ENCODE assay signal across 19 cellular contexts in the genomic region with DNA sequence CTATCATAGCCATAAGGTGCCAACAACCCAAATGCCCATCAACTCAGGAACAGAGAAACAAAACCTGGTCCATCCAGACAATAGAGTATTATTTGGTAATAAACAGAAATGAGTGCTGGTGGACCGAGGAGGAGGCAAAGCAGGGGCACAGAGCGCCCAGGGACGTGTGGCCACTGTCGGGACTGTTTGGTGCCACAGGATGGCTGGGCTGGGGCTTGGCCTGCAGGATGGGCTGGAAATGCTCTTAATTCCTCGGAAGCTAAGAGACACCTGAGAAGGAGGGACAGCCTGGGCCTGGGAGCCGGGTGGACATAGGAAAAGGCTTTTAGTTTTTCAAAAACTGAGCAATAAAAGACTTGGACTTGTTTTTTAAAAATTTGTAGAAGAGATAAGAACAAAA.
DNase-seq lines count a peak whose midpoint lies in the region; ATAC-seq and TF ChIP-seq lines count a peak whose summit lies in the region.
"Had no signal": no experiment of that assay in that cellular context is flagged by ENCODE, and none has a peak within 500 bp of the region (broad histone marks: within the 10 kb centered on the region; RNA-seq: fewer than 3 reads in every experiment).

No MANE protein-coding gene starts in this region.

- no peak overlapping the region for H3K4ac ChIP-seq in neuronal stem cell (ENCODE audit: low read length)

- no peaks in the 10 kb centered on the region for H3K27me3 ChIP-seq in neuronal stem cell (ENCODE audit: control insufficient read depth in 3 of 3, insufficient read depth in 3 of 3, low read depth in 1 of 3, low read length in 3 of 3)

- H3K14ac ChIP-seq in neuronal stem cell (ENCODE audit: low read length) = no peak overlapping the region

- H3K27ac Mint-ChIP-seq in type B pancreatic cell = no peak overlapping the region

- peaks cover 2 to 7% of the 10 kb centered on the region in 2 donors for H3K9me3 ChIP-seq in neuronal stem cell (replicated peaks in 1 of 2; ENCODE audit: control insufficient read depth in 2 of 2, insufficient read depth in 1 of 2, low read depth in 1 of 2, low read length in 2 of 2)

- in situ Hi-C loops in G401 (cut with HindIII; ENCODE audit: low sequenced_read_pairs) = no loop called here

- H2BK5ac ChIP-seq in neuronal stem cell (ENCODE audit: low read length) = no peak overlapping the region

- peaks cover 5% of the 10 kb centered on the region for H3K9me3 Mint-ChIP-seq in type B pancreatic cell

- no peaks in the 10 kb centered on the region for H3K79me1 ChIP-seq in neuronal stem cell (ENCODE audit: low read depth, low read length)

- no peak overlapping the region for H4K8ac ChIP-seq in neuronal stem cell (ENCODE audit: low read depth, low read length)

- H3K4me3 Mint-ChIP-seq in type B pancreatic cell = no peak overlapping the region
- H3K4me3 Mint-ChIP-seq: CD14-positive monocyte had no signal

- H3K18ac ChIP-seq in neuronal stem cell (ENCODE audit: low read length) = peak overlapping the region; percentile 5

- no peak overlapping the region for H3K9ac ChIP-seq in neuronal stem cell (ENCODE audit: low read depth, low read length, poor library complexity)

- no peaks in the 10 kb centered on the region for H3K36me3 ChIP-seq in neuronal stem cell (replicated peaks in 1 of 2; ENCODE audit: control insufficient read depth in 2 of 2, insufficient read depth in 2 of 2, low read length in 2 of 2)

- no peak overlapping the region for H4K91ac ChIP-seq in neuronal stem cell (ENCODE audit: low read depth, low read length, poor library complexity)

- no peak overlapping the region for H2BK120ac ChIP-seq in neuronal stem cell (ENCODE audit: low read depth, low read length)

- peaks cover 6% of the 10 kb centered on the region for H3K27me3 Mint-ChIP-seq in type B pancreatic cell

- DNase-seq in Right ventricle myocardium inferior (ENCODE audit: missing footprints) (peak; percentile 22), left ventricle myocardium superior (no peak), islet precursor cell (peak; percentile 22), neuronal stem cell (ENCODE audit: low spot score) (no peak), type B pancreatic cell (ENCODE audit: extremely low spot score, unreplicated experiment) (peak; percentile 27), G401 (ENCODE audit: low spot score) (no peak), D341Med (ENCODE audit: low spot score) (no peak)
- DNase-seq: ACHN, AML-193, DMS153, GOT3, NCI-H1417 treated with DMSO at 0.1 percent for 48 hours, NCI-H1930, NCI-H2171, NCI-H446 treated with DMSO at 0.1 percent for 48 hours, NCI-H748 treated with DMSO at 0.1 percent for 48 hours, OCI-M1 had no signal

- no peak overlapping the region for H3K23ac ChIP-seq in neuronal stem cell (ENCODE audit: low read depth, low read length, poor library complexity)

- no peak overlapping the region for H2AFZ ChIP-seq in neuronal stem cell (ENCODE audit: low read length)

- H2AK5ac ChIP-seq in neuronal stem cell (ENCODE audit: low read depth, low read length) = no peak overlapping the region

- H2BK12ac ChIP-seq in neuronal stem cell (ENCODE audit: low read length) = peak overlapping the region; percentile 82

- H3K4me3 ChIP-seq in neuronal stem cell (ENCODE audit: low read length in 2 of 2) = no peak overlapping the region
- H3K4me3 ChIP-seq: K562 had no signal

- no peak overlapping the region for H3K27ac ChIP-seq in neuronal stem cell (replicated peaks; ENCODE audit: low read length)

- no CpG with 5 or more reads among the region's 6 CpGs for WGBS in neuronal stem cell (ENCODE audit: extremely low coverage in 2 of 2, insufficient read length in 2 of 2, insufficient replicate concordance in 1 of 2), 2 donors

- TF ChIP-seq CTCF in type B pancreatic cell (conservative IDR thresholded peaks at IDR 0.05) = no peak

- H3K36me3 Mint-ChIP-seq in type B pancreatic cell = no peaks in the 10 kb centered on the region
- H3K36me3 Mint-ChIP-seq: CD14-positive monocyte had no signal

- H3K4me1 ChIP-seq in neuronal stem cell (ENCODE audit: control insufficient read depth in 2 of 2, insufficient read depth in 1 of 2, low read depth in 1 of 2, low read length in 2 of 2) = peaks cover 0 to 9% of the 10 kb centered on the region in 2 donors

- no peaks in the 10 kb centered on the region for H3K4me1 Mint-ChIP-seq in type B pancreatic cell (ENCODE audit: unreplicated experiment)
- H3K4me1 Mint-ChIP-seq: CD14-positive monocyte had no signal

- ATAC-seq in Right ventricle myocardium inferior (no peak), left ventricle myocardium superior (no peak)
- ATAC-seq: K562 had no signal

- H2BK15ac ChIP-seq in neuronal stem cell (ENCODE audit: low read length) = peak overlapping the region; percentile 65

- intact Hi-C loops in Right ventricle myocardium inferior (cut with DNase I) (no loop called here), left ventricle myocardium superior (cut with micrococcal nuclease) (no loop called here)

- no peak overlapping the region for H3K4me2 ChIP-seq in neuronal stem cell (ENCODE audit: insufficient read depth, low read length, poor library complexity, severe bottlenecking)

Comparison
In these comparisons a context has a peak if more than half of its experiments do, and no peak if none do; other contexts are left out.
1. DNase-seq: peak in Right ventricle myocardium inferior (single experiment), islet precursor cell (single experiment) and type B pancreatic cell (single experiment); none in left ventricle myocardium superior (single experiment), neuronal stem cell (single experiment), G401 (single experiment) and D341Med (single experiment).